ENCODE assay signal across 14 cellular contexts in the genomic region with DNA sequence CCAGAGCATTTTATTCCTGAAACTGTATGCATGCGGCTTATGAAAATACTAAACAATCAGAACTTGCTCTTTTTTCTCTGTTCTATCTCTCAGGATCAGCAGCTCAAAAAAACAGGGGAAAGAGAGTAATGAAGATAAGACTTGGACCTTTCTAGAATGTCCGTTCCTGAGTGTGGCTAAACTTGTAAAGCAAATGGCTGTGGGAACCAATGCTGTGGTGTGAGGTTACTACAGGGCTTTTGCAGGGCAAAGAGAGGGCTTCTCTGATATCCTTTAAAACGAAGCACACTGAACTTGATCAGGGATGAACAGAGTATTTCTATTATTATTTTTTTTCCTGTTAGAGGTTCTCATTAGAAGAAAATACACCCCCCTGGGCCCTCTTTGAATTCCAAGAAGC.
A peak's percentile ranks its signal among the peaks of the same experiment; 100 is the strongest.
DNase-seq lines count a peak whose midpoint lies in the region; TF ChIP-seq lines count a peak whose summit lies in the region.
"Had no signal": no experiment of that assay in that cellular context is flagged by ENCODE, and none has a peak within 500 bp of the region (broad histone marks: within the 10 kb centered on the region; RNA-seq: fewer than 3 reads in every experiment).

No MANE protein-coding gene starts in this region.

- H3K27ac ChIP-seq in ascending aorta (peak overlapping the region; percentile 42), mesodermal cell (ENCODE audit: low read depth, low read length, severe bottlenecking) (peak overlapping the region; percentile 30), sigmoid colon (peak overlapping the region in 3 of 4 donors; percentile 12 to 47 (median 35)), uterus (peak overlapping the region; percentile 29 to 36)
- H3K27ac ChIP-seq: C4-2B, GM23248 had no signal

- H3K36me3 ChIP-seq in ascending aorta (no peaks in the 10 kb centered on the region), mesodermal cell (ENCODE audit: control insufficient read depth, insufficient read depth, low read length) (no peaks in the 10 kb centered on the region), sigmoid colon (no peaks in the 10 kb centered on the region), uterus (no peaks in the 10 kb centered on the region)
- H3K36me3 ChIP-seq: BE2C had no signal

- intact Hi-C loops in ascending aorta (cut with DNase I) (no loop called here), sigmoid colon (cut with DNase I) (no loop called here), uterus (cut with DNase I; ENCODE audit: low total_unique reads) (no loop called here)

- H3K27me3 ChIP-seq in ascending aorta (no peaks in the 10 kb centered on the region), sigmoid colon (no peaks in the 10 kb centered on the region), uterus (no peaks in the 10 kb centered on the region)
- H3K27me3 ChIP-seq: BE2C had no signal

- WGBS in mesodermal cell (ENCODE audit: insufficient coverage in 2 of 2), 2 experiments = 89 to 100% methylated on average over 1 of the region's 3 CpGs
- WGBS in sigmoid colon, 2 donors = 77 to 85% methylated on average over 3 of the region's 3 CpGs

- peaks cover 0 to 27% of the 10 kb centered on the region in 2 donors for H3K4me1 ChIP-seq in ascending aorta
- no peaks in the 10 kb centered on the region for H3K4me1 ChIP-seq in mesodermal cell (ENCODE audit: control insufficient read depth, insufficient read depth, low read length, poor library complexity, severe bottlenecking)
- H3K4me1 ChIP-seq in sigmoid colon = peaks cover 0 to 31% (median 23%) of the 10 kb centered on the region in 4 donors
- H3K4me1 ChIP-seq in uterus = no peaks in the 10 kb centered on the region
- H3K4me1 ChIP-seq: BE2C had no signal

- no peak for TF ChIP-seq CTCF in ascending aorta (IDR thresholded peaks at IDR 0.05)
- TF ChIP-seq CTCF in sigmoid colon (IDR thresholded peaks at IDR 0.05) = no peak
- TF ChIP-seq CTCF in uterus (IDR thresholded peaks at IDR 0.05) = no peak

- TF ChIP-seq POLR2A in sigmoid colon (IDR thresholded peaks at IDR 0.05) (no peak), uterus (IDR thresholded peaks at IDR 0.05) (no peak)

- H3K9me3 ChIP-seq in ascending aorta = no peaks in the 10 kb centered on the region
- H3K9me3 ChIP-seq in mesodermal cell (ENCODE audit: control insufficient read depth, low read length) = no peaks in the 10 kb centered on the region
- no peaks in the 10 kb centered on the region for H3K9me3 ChIP-seq in sigmoid colon
- no peaks in the 10 kb centered on the region for H3K9me3 ChIP-seq in uterus
- H3K9me3 ChIP-seq: BE2C had no signal

- no peak overlapping the region for H3K4me3 ChIP-seq in ascending aorta
- no peak overlapping the region for H3K4me3 ChIP-seq in mesodermal cell (ENCODE audit: extremely low read depth, insufficient read depth, low read length, poor library complexity, severe bottlenecking)
- no peak overlapping the region for H3K4me3 ChIP-seq in sigmoid colon
- no peak overlapping the region for H3K4me3 ChIP-seq in uterus
- H3K4me3 ChIP-seq: GM23248 had no signal

- no peak for TF ChIP-seq EP300 in sigmoid colon (IDR thresholded peaks at IDR 0.05)

- DNase-seq in ascending aorta (ENCODE audit: low spot score in 2 of 2) = no peak
- no peak for DNase-seq in sigmoid colon
- no peak for DNase-seq in uterus
- no peak for DNase-seq in activated CD4-positive, alpha-beta T cell treated with anti-CD3 and anti-CD28 coated beads for 1 hour
- DNase-seq in AML-193 (lab: John Stamatoyannopoulos, UW) = no peak
- no peak for DNase-seq in DMS53 treated with DMSO at 0.1 percent for 48 hours (lab: John Stamatoyannopoulos, UW; ENCODE audit: unreplicated experiment)
- DNase-seq: BE2C; CD4-positive, alpha-beta memory T cell; DMS153; DND-41; GDM1; GM23248 had no signal
